In the genomic region with DNA sequence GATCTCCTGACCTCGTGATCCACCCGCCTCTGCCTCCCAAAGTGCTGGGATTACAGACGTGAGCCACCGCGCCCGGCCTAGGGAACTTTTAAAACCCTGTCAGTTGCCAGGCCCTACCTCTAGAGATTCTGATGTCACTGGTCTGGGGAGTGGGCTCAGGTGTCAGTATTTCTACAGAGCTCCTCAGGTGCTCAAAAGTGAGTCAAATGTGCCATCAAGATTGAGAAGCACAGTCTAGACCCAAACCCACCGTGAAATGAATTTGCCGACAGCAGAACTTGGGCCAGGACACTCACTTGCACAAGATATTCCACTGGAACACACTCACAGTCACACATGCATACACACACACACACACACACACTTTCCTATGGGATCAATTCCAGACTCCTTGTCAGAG, we compare ENCODE assay signal across 22 cellular contexts.
"Had no signal": no experiment of that assay in that cellular context is flagged by ENCODE, and none has a peak within 500 bp of the region (broad histone marks: within the 10 kb centered on the region; RNA-seq: fewer than 3 reads in every experiment).

No MANE protein-coding gene starts in this region.

- H3K27ac Mint-ChIP-seq: mesothelial cell of epicardium; naive B cell; naive thymus-derived CD8-positive, alpha-beta T cell had no signal

- H3K36me3 Mint-ChIP-seq: mesothelial cell of epicardium had no signal

- H3K4me3 ChIP-seq: coronary artery, dorsolateral prefrontal cortex, esophagus squamous epithelium, gastrocnemius medialis, heart right ventricle, left lung, lower lobe of right lung, mucosa of descending colon had no signal

- H3K27me3 ChIP-seq: gastrocnemius medialis, left lung had no signal

- H3K4me1 ChIP-seq: esophagus squamous epithelium, gastrocnemius medialis, heart right ventricle, left lung, lower lobe of right lung had no signal

- ATAC-seq: gastrocnemius medialis; heart right ventricle; left cardiac atrium; left lung; left ventricle myocardium superior; lower lobe of right lung; mucosa of descending colon; naive thymus-derived CD8-positive, alpha-beta T cell had no signal

- H3K4me1 Mint-ChIP-seq: mesothelial cell of epicardium; naive B cell; naive thymus-derived CD8-positive, alpha-beta T cell had no signal

- H3K36me3 ChIP-seq: esophagus squamous epithelium, gastrocnemius medialis, heart right ventricle, left lung, lower lobe of right lung had no signal

- DNase-seq: dermis blood vessel endothelial cell; dorsolateral prefrontal cortex; effector CD4-positive, alpha-beta T cell; effector memory CD4-positive, alpha-beta T cell; esophagus squamous epithelium; foreskin fibroblast; foreskin melanocyte; gastrocnemius medialis; glutamatergic neuron; head of caudate nucleus; heart right ventricle; hippocampal formation; left cardiac atrium; left lung; left ventricle myocardium superior; lower lobe of right lung; mesenchymal stem cell; mucosa of descending colon; naive B cell; naive thymus-derived CD8-positive, alpha-beta T cell had no signal

- H3K4me3 Mint-ChIP-seq: mesothelial cell of epicardium; naive B cell; naive thymus-derived CD8-positive, alpha-beta T cell had no signal

- H3K9me3 ChIP-seq: esophagus squamous epithelium, gastrocnemius medialis, left lung, lower lobe of right lung, mucosa of descending colon had no signal

- H3K27ac ChIP-seq: coronary artery, dorsolateral prefrontal cortex, esophagus squamous epithelium, gastrocnemius medialis, heart right ventricle, left lung, lower lobe of right lung had no signal
